Comparison of ENCODE assay signal across 16 cellular contexts in genomic region chr22:36136475-36136874, GRCh38. TPM values are rescaled to one million over a fixed set of nuclear protein-coding genes. Genes with fewer than 3 reads are reported as not detected.
A peak's percentile ranks its signal among the peaks of the same experiment; 100 is the strongest.
DNase-seq lines count a peak whose midpoint lies in the region; ATAC-seq and TF ChIP-seq lines count a peak whose summit lies in the region.
"Had no signal": no experiment of that assay in that cellular context is flagged by ENCODE, and none has a peak within 500 bp of the region (broad histone marks: within the 10 kb centered on the region; RNA-seq: fewer than 3 reads in every experiment).

No MANE protein-coding gene starts in this region.

- H3K4me3 ChIP-seq in fibroblast of lung (replicated peaks in 1 of 4; ENCODE audit: control extremely low read depth in 1 of 4, insufficient read depth in 1 of 4, low read depth in 3 of 4, low read length in 4 of 4) (no peak overlapping the region), muscle layer of duodenum (ENCODE audit: low read depth in 1 of 2, low read length in 2 of 2) (no peak overlapping the region)
- H3K4me3 ChIP-seq: A549, lung, upper lobe of right lung had no signal

- no peak overlapping the region for H2AFZ ChIP-seq in fibroblast of lung (ENCODE audit: low read length)

- peak overlapping the region; percentile 15 for H3K4me2 ChIP-seq in fibroblast of lung (ENCODE audit: extremely low read depth, insufficient read depth, low read length)
- H3K4me2 ChIP-seq: A549 had no signal

- H3K9me3 ChIP-seq in fibroblast of lung (ENCODE audit: control insufficient read depth, insufficient read depth, low read depth, low read length) (no peaks in the 10 kb centered on the region), muscle layer of duodenum (ENCODE audit: control insufficient read depth in 1 of 2, low read length in 2 of 2) (no peaks in the 10 kb centered on the region)
- H3K9me3 ChIP-seq: A549, Caco-2, upper lobe of right lung had no signal

- H3K27ac ChIP-seq in fibroblast of lung (ENCODE audit: insufficient read depth, low read length), result peak overlapping the region; percentile 63
- H3K27ac ChIP-seq in muscle layer of duodenum (ENCODE audit: low read length), result peak overlapping the region; percentile 53
- H3K27ac ChIP-seq: A549, upper lobe of right lung had no signal

- H3K9ac ChIP-seq in fibroblast of lung (ENCODE audit: insufficient read depth, low read length), result no peak overlapping the region

- no peak for ATAC-seq in HG02678 (IDR thresholded peaks at IDR 0.05; ENCODE audit: unreplicated experiment)
- ATAC-seq: A549, upper lobe of right lung had no signal

- TF ChIP-seq CTCF in fibroblast of lung (conservative IDR thresholded peaks at IDR 0.05 in 1 of 2, IDR thresholded peaks at IDR 0.05 in 1 of 2; ENCODE audit: low read depth in 1 of 2, low read length in 2 of 2), result no peak

- no peaks in the 10 kb centered on the region for H3K79me2 ChIP-seq in fibroblast of lung (ENCODE audit: control insufficient read depth, insufficient read depth, low read length)

- DNase-seq in A172 (ENCODE audit: low spot score), result peak; percentile 15
- DNase-seq in HK-2 (ENCODE audit: unreplicated experiment), result peak; percentile 21
- DNase-seq in fibroblast of lung (ENCODE audit: low read depth in 2 of 2), result peak; percentile 27 to 64
- DNase-seq in NOMO-1 treated with DMSO at 0.1 percent for 48 hours (lab: John Stamatoyannopoulos, UW; ENCODE audit: unreplicated experiment), result no peak
- no peak for DNase-seq in UCSD-AML1 (lab: John Stamatoyannopoulos, UW; ENCODE audit: unreplicated experiment)
- DNase-seq in activated CD4-positive, alpha-beta T cell treated with anti-CD3 and anti-CD28 coated beads for 48 hours, result no peak
- DNase-seq: activated CD4-positive, CD25-positive, alpha-beta regulatory T cell; activated CD8-positive, alpha-beta memory T cell treated with anti-CD3 and anti-CD28 coated beads, Interleukin-2, amount 50 U/mL, for 4 hours; Caco-2; nephron progenitor cell; stimulated activated CD4-positive, alpha-beta T cell treated with anti-CD3 and anti-CD28 coated beads, Interleukin-4, amount 100 ng/mL, for 24 hours; upper lobe of right lung had no signal

- H3K4me1 ChIP-seq in fibroblast of lung (ENCODE audit: control insufficient read depth, extremely low read depth, insufficient read depth, low read length) (peaks cover 4% of the 10 kb centered on the region), muscle layer of duodenum (ENCODE audit: control insufficient read depth in 1 of 2, insufficient read depth in 2 of 2, low read length in 2 of 2) (no peaks in the 10 kb centered on the region)
- H3K4me1 ChIP-seq: A549, Caco-2 had no signal

- H3K36me3 ChIP-seq in fibroblast of lung (ENCODE audit: control insufficient read depth, insufficient read depth, low read length), result no peaks in the 10 kb centered on the region
- H3K36me3 ChIP-seq in muscle layer of duodenum (ENCODE audit: control insufficient read depth in 1 of 2, insufficient read depth in 2 of 2, low read length in 2 of 2), result peaks cover 7 to 8% of the 10 kb centered on the region in 2 donors

- peaks cover 10% of the 10 kb centered on the region for H3K27me3 ChIP-seq in fibroblast of lung (ENCODE audit: control insufficient read depth, insufficient read depth, low read length)
- H3K27me3 ChIP-seq in muscle layer of duodenum (ENCODE audit: low read depth, low read length), result no peaks in the 10 kb centered on the region
- H3K27me3 ChIP-seq: upper lobe of right lung had no signal

- H4K20me1 ChIP-seq in fibroblast of lung (ENCODE audit: control insufficient read depth, extremely low read depth, insufficient read depth, low read length), result no peaks in the 10 kb centered on the region

RNA-seq across cellular contexts. Expression of gene APOL3, which starts 24.1 kb away (rescaled TPM):
- total RNA-seq in A172 (2014; rRNA removed; shearing (Covaris generic)), result 3.1 and 3.9 TPM in 2 replicates
- total RNA-seq in fibroblast of lung, result 32.4 and 42.3 TPM in 2 replicates
- 15.6 and 22.5 TPM in 2 replicates for polyA plus RNA-seq in fibroblast of lung
- polyA plus RNA-seq in fibroblast of lung (2012), result 22.1 and 29.8 TPM in 2 replicates
- 32.4 and 37.5 TPM in 2 replicates for polyA minus RNA-seq in fibroblast of lung (ENCODE audit: low replicate concordance)
- total RNA-seq: Caco-2 had no signal
- polyA plus RNA-seq: A549 had no signal

Comparison
In these comparisons a context has a peak if more than half of its experiments do, and no peak if none do; other contexts are left out.
1. DNase-seq: peak in A172 (single experiment), HK-2 (single experiment) and fibroblast of lung (2 of 2); none in NOMO-1 treated with DMSO at 0.1 percent for 48 hours (single experiment), UCSD-AML1 (single experiment) and activated CD4-positive, alpha-beta T cell treated with anti-CD3 and anti-CD28 coated beads for 48 hours (single experiment).